2 cellular contexts compared by ENCODE assay signal in the genomic region with DNA sequence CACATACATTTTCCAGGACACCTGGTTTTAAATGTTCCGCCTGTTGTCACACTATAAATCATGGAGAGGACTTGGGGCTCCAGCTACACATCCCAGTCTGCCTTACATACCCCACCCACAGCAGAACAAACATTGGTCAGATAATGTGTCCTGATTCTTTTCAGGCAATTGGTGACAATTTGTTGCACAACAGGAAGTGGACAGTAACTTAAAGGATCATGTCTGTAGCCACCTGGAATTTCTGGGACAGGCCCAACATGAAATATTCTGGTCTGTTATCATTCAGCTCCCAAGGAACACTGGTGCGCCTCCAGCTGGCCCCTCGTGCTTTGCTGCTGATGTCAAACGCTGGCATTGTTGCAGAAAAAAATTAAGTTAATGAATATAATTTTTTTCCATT.
TF ChIP-seq lines count a peak whose summit lies in the region.

No MANE protein-coding gene starts in this region.

TF ChIP-seq in H1, 55 proteins besides CTCF, POLR2A, EP300 and RAD21 (continues in another document):
- TF ChIP-seq, protein P1, sequence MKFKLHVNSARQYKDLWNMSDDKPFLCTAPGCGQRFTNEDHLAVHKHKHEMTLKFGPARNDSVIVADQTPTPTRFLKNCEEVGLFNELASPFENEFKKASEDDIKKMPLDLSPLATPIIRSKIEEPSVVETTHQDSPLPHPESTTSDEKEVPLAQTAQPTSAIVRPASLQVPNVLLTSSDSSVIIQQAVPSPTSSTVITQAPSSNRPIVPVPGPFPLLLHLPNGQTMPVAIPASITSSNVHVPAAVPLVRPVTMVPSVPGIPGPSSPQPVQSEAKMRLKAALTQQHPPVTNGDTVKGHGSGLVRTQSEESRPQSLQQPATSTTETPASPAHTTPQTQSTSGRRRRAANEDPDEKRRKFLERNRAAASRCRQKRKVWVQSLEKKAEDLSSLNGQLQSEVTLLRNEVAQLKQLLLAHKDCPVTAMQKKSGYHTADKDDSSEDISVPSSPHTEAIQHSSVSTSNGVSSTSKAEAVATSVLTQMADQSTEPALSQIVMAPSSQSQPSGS (IDR thresholded peaks at IDR 0.05; ENCODE audit: low read length), result no peak
- TF ChIP-seq, protein P2, sequence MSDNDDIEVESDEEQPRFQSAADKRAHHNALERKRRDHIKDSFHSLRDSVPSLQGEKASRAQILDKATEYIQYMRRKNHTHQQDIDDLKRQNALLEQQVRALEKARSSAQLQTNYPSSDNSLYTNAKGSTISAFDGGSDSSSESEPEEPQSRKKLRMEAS (IDR thresholded peaks at IDR 0.05), result no peak
- TF ChIP-seq MAFK (IDR thresholded peaks at IDR 0.05; ENCODE audit: low read depth, low read length), result no peak
- TF ChIP-seq BRCA1 (IDR thresholded peaks at IDR 0.05; ENCODE audit: low read depth, low read length), result no peak
- TF ChIP-seq SIN3A (conservative IDR thresholded peaks at IDR 0.05 in 1 of 2, IDR thresholded peaks at IDR 0.05 in 1 of 2; ENCODE audit: low read depth in 1 of 2, low read length in 2 of 2), result no peak
- no peak for TF ChIP-seq GABPA (IDR thresholded peaks at IDR 0.05; ENCODE audit: borderline replicate concordance, insufficient read depth, low read length)
- TF ChIP-seq, protein P3, sequence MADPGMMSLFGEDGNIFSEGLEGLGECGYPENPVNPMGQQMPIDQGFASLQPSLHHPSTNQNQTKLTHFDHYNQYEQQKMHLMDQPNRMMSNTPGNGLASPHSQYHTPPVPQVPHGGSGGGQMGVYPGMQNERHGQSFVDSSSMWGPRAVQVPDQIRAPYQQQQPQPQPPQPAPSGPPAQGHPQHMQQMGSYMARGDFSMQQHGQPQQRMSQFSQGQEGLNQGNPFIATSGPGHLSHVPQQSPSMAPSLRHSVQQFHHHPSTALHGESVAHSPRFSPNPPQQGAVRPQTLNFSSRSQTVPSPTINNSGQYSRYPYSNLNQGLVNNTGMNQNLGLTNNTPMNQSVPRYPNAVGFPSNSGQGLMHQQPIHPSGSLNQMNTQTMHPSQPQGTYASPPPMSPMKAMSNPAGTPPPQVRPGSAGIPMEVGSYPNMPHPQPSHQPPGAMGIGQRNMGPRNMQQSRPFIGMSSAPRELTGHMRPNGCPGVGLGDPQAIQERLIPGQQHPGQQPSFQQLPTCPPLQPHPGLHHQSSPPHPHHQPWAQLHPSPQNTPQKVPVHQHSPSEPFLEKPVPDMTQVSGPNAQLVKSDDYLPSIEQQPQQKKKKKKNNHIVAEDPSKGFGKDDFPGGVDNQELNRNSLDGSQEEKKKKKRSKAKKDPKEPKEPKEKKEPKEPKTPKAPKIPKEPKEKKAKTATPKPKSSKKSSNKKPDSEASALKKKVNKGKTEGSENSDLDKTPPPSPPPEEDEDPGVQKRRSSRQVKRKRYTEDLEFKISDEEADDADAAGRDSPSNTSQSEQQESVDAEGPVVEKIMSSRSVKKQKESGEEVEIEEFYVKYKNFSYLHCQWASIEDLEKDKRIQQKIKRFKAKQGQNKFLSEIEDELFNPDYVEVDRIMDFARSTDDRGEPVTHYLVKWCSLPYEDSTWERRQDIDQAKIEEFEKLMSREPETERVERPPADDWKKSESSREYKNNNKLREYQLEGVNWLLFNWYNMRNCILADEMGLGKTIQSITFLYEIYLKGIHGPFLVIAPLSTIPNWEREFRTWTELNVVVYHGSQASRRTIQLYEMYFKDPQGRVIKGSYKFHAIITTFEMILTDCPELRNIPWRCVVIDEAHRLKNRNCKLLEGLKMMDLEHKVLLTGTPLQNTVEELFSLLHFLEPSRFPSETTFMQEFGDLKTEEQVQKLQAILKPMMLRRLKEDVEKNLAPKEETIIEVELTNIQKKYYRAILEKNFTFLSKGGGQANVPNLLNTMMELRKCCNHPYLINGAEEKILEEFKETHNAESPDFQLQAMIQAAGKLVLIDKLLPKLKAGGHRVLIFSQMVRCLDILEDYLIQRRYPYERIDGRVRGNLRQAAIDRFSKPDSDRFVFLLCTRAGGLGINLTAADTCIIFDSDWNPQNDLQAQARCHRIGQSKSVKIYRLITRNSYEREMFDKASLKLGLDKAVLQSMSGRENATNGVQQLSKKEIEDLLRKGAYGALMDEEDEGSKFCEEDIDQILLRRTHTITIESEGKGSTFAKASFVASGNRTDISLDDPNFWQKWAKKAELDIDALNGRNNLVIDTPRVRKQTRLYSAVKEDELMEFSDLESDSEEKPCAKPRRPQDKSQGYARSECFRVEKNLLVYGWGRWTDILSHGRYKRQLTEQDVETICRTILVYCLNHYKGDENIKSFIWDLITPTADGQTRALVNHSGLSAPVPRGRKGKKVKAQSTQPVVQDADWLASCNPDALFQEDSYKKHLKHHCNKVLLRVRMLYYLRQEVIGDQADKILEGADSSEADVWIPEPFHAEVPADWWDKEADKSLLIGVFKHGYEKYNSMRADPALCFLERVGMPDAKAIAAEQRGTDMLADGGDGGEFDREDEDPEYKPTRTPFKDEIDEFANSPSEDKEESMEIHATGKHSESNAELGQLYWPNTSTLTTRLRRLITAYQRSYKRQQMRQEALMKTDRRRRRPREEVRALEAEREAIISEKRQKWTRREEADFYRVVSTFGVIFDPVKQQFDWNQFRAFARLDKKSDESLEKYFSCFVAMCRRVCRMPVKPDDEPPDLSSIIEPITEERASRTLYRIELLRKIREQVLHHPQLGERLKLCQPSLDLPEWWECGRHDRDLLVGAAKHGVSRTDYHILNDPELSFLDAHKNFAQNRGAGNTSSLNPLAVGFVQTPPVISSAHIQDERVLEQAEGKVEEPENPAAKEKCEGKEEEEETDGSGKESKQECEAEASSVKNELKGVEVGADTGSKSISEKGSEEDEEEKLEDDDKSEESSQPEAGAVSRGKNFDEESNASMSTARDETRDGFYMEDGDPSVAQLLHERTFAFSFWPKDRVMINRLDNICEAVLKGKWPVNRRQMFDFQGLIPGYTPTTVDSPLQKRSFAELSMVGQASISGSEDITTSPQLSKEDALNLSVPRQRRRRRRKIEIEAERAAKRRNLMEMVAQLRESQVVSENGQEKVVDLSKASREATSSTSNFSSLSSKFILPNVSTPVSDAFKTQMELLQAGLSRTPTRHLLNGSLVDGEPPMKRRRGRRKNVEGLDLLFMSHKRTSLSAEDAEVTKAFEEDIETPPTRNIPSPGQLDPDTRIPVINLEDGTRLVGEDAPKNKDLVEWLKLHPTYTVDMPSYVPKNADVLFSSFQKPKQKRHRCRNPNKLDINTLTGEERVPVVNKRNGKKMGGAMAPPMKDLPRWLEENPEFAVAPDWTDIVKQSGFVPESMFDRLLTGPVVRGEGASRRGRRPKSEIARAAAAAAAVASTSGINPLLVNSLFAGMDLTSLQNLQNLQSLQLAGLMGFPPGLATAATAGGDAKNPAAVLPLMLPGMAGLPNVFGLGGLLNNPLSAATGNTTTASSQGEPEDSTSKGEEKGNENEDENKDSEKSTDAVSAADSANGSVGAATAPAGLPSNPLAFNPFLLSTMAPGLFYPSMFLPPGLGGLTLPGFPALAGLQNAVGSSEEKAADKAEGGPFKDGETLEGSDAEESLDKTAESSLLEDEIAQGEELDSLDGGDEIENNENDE (IDR thresholded peaks at IDR 0.05; ENCODE audit: insufficient replicate concordance, low read length), result no peak
- TF ChIP-seq HDAC6 (IDR thresholded peaks at IDR 0.05; ENCODE audit: low read depth, low read length), result no peak
- TF ChIP-seq JUN (IDR thresholded peaks at IDR 0.05; ENCODE audit: low read depth, low read length), result no peak
- no peak for TF ChIP-seq KDM4A (IDR thresholded peaks at IDR 0.05; ENCODE audit: low read depth, low read length, severe bottlenecking)
- no peak for TF ChIP-seq BCL11A (IDR thresholded peaks at IDR 0.05; ENCODE audit: low read depth in 2 of 2, low read length in 2 of 2)
- no peak for TF ChIP-seq CHD1 (IDR thresholded peaks at IDR 0.05; ENCODE audit: low read depth, low read length)
- no peak for TF ChIP-seq RXRA (IDR thresholded peaks at IDR 0.05; ENCODE audit: insufficient read depth, low read depth, low read length)
- TF ChIP-seq SP2 (IDR thresholded peaks at IDR 0.05; ENCODE audit: low read length), result no peak

TF ChIP-seq in HepG2, 621 proteins besides CTCF, POLR2A, EP300 and RAD21:
- TF ChIP-seq CEBPG (CRISPR knock-in tag; IDR thresholded peaks at IDR 0.05), result peak; percentile 42; the same call in 1 of the 2 replicates
- TF ChIP-seq, protein P4, sequence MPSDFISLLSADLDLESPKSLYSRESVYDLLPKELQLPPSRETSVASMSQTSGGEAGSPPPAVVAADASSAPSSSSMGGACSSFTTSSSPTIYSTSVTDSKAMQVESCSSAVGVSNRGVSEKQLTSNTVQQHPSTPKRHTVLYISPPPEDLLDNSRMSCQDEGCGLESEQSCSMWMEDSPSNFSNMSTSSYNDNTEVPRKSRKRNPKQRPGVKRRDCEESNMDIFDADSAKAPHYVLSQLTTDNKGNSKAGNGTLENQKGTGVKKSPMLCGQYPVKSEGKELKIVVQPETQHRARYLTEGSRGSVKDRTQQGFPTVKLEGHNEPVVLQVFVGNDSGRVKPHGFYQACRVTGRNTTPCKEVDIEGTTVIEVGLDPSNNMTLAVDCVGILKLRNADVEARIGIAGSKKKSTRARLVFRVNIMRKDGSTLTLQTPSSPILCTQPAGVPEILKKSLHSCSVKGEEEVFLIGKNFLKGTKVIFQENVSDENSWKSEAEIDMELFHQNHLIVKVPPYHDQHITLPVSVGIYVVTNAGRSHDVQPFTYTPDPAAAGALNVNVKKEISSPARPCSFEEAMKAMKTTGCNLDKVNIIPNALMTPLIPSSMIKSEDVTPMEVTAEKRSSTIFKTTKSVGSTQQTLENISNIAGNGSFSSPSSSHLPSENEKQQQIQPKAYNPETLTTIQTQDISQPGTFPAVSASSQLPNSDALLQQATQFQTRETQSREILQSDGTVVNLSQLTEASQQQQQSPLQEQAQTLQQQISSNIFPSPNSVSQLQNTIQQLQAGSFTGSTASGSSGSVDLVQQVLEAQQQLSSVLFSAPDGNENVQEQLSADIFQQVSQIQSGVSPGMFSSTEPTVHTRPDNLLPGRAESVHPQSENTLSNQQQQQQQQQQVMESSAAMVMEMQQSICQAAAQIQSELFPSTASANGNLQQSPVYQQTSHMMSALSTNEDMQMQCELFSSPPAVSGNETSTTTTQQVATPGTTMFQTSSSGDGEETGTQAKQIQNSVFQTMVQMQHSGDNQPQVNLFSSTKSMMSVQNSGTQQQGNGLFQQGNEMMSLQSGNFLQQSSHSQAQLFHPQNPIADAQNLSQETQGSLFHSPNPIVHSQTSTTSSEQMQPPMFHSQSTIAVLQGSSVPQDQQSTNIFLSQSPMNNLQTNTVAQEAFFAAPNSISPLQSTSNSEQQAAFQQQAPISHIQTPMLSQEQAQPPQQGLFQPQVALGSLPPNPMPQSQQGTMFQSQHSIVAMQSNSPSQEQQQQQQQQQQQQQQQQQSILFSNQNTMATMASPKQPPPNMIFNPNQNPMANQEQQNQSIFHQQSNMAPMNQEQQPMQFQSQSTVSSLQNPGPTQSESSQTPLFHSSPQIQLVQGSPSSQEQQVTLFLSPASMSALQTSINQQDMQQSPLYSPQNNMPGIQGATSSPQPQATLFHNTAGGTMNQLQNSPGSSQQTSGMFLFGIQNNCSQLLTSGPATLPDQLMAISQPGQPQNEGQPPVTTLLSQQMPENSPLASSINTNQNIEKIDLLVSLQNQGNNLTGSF (CRISPR knock-in tag; IDR thresholded peaks at IDR 0.05), result no peak
- TF ChIP-seq ZNF589 (CRISPR knock-in tag; conservative IDR thresholded peaks at IDR 0.05), result no peak
- 0 out of 2 replicates have a peak, but pooled peaks have one; percentile 28 for TF ChIP-seq ETV5 (CRISPR knock-in tag; IDR thresholded peaks at IDR 0.05; ENCODE audit: borderline replicate concordance)
- TF ChIP-seq, protein P5, sequence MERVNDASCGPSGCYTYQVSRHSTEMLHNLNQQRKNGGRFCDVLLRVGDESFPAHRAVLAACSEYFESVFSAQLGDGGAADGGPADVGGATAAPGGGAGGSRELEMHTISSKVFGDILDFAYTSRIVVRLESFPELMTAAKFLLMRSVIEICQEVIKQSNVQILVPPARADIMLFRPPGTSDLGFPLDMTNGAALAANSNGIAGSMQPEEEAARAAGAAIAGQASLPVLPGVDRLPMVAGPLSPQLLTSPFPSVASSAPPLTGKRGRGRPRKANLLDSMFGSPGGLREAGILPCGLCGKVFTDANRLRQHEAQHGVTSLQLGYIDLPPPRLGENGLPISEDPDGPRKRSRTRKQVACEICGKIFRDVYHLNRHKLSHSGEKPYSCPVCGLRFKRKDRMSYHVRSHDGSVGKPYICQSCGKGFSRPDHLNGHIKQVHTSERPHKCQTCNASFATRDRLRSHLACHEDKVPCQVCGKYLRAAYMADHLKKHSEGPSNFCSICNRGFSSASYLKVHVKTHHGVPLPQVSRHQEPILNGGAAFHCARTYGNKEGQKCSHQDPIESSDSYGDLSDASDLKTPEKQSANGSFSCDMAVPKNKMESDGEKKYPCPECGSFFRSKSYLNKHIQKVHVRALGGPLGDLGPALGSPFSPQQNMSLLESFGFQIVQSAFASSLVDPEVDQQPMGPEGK (CRISPR knock-in tag; IDR thresholded peaks at IDR 0.05), result peak; percentile 41; the same call in 1 of the 2 replicates
- TF ChIP-seq EZH2 (conservative IDR thresholded peaks at IDR 0.05; ENCODE audit: low read depth, low read length), result no peak
- TF ChIP-seq ZNF333 (CRISPR knock-in tag; IDR thresholded peaks at IDR 0.05; ENCODE audit: borderline replicate concordance), result no peak
- TF ChIP-seq ATF7-NPFF (CRISPR knock-in tag; IDR thresholded peaks at IDR 0.05; ENCODE audit: low read depth), result no peak
- no peak for TF ChIP-seq FOXK1 (CRISPR knock-in tag; IDR thresholded peaks at IDR 0.05; ENCODE audit: borderline replicate concordance, low read depth)
- no peak for TF ChIP-seq ZNF557 (CRISPR knock-in tag; IDR thresholded peaks at IDR 0.05)
- no peak for TF ChIP-seq U2AF1 (optimal IDR thresholded peaks at IDR 0.05; ENCODE audit: low read depth, low read length)
- TF ChIP-seq, protein P6, sequence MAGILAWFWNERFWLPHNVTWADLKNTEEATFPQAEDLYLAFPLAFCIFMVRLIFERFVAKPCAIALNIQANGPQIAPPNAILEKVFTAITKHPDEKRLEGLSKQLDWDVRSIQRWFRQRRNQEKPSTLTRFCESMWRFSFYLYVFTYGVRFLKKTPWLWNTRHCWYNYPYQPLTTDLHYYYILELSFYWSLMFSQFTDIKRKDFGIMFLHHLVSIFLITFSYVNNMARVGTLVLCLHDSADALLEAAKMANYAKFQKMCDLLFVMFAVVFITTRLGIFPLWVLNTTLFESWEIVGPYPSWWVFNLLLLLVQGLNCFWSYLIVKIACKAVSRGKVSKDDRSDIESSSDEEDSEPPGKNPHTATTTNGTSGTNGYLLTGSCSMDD (CRISPR knock-in tag; IDR thresholded peaks at IDR 0.05), result no peak
- TF ChIP-seq ZNF552 (CRISPR knock-in tag; IDR thresholded peaks at IDR 0.05; ENCODE audit: borderline replicate concordance), result no peak
- TF ChIP-seq TGIF2 (CRISPR knock-in tag; IDR thresholded peaks at IDR 0.05), result no peak
- no peak for TF ChIP-seq NCOA1 (CRISPR knock-in tag; IDR thresholded peaks at IDR 0.05)
- TF ChIP-seq CBX2 (IDR thresholded peaks at IDR 0.05; ENCODE audit: low read depth, low read length), result no peak
- no peak for TF ChIP-seq CBX2 (CRISPR knock-in tag; IDR thresholded peaks at IDR 0.05; ENCODE audit: low read depth)
- no peak for TF ChIP-seq PPARG (CRISPR knock-in tag; conservative IDR thresholded peaks at IDR 0.05)
- no peak for TF ChIP-seq MED8 (CRISPR knock-in tag; IDR thresholded peaks at IDR 0.05; ENCODE audit: insufficient replicate concordance)
